In the genomic region with DNA sequence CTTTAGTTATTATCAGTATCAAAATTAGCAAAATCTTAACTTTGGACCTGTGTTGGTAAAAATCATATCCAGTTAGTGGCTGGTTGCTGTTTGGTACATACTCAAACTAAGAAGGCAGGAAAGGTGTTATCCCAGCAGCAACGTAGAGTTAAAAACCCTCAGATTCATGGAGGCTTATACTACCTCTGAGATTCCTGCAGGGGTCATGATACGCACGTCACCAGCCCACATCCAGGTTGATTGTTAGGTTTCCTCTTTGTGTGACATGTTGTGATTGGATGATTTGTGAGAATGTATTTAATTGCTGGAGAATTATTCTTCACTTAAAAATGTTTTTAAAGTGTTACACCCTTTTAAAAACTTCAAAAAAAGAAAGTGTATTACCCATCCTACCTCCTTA, we compare ENCODE assay signal across 1 cellular context.
TF ChIP-seq lines count a peak whose summit lies in the region.

No MANE protein-coding gene starts in this region.

TF ChIP-seq in SK-N-SH, 30 proteins besides CTCF, POLR2A, EP300 and RAD21 (continued from another document):
- TF ChIP-seq, protein P1, sequence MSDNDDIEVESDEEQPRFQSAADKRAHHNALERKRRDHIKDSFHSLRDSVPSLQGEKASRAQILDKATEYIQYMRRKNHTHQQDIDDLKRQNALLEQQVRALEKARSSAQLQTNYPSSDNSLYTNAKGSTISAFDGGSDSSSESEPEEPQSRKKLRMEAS (IDR thresholded peaks at IDR 0.05; ENCODE audit: low read depth): no peak
